Comparison of ENCODE assay signal across 24 cellular contexts in genomic region chr21:43957128-43957571, GRCh38. TPM values are rescaled to one million over a fixed set of nuclear protein-coding genes. Genes with fewer than 3 reads are reported as not detected.
DNase-seq lines count a peak whose midpoint lies in the region; ATAC-seq, FAIRE-seq and TF ChIP-seq lines count a peak whose summit lies in the region.
"Had no signal": no experiment of that assay in that cellular context is flagged by ENCODE, and none has a peak within 500 bp of the region (broad histone marks: within the 10 kb centered on the region; RNA-seq: fewer than 3 reads in every experiment).

No MANE protein-coding gene starts in this region.

- H3K4me3 Mint-ChIP-seq in neural crest cell = no peak overlapping the region
- H3K4me3 Mint-ChIP-seq: activated naive CD4-positive, alpha-beta T cell treated with anti-CD3 and anti-CD28 coated beads, Interleukin-2, amount 50 U/mL, for 24 hours; activated T-helper 17 cell treated with anti-CD3 and anti-CD28 coated beads, Interleukin-2, amount 50 U/mL, for 72 hours had no signal

- peaks cover 78% of the 10 kb centered on the region for H3K4me1 ChIP-seq in BLaER1
- H3K4me1 ChIP-seq: HAP-1, upper lobe of right lung had no signal

- peaks cover 6% of the 10 kb centered on the region for H3K4me1 Mint-ChIP-seq in neural crest cell
- H3K4me1 Mint-ChIP-seq: activated T-helper 17 cell treated with anti-CD3 and anti-CD28 coated beads, Interleukin-2, amount 50 U/mL, for 72 hours had no signal

- H3K4me2 ChIP-seq in BLaER1 = peak overlapping the region; percentile 95

- intact Hi-C loops in lower leg skin (cut with DNase I; ENCODE audit: low total_unique reads) = no loop called here

- peaks cover 4% of the 10 kb centered on the region for H3K36me3 Mint-ChIP-seq in neural crest cell (ENCODE audit: low read depth)

- no peaks in the 10 kb centered on the region for H3K27me3 Mint-ChIP-seq in neural crest cell (ENCODE audit: low read depth)
- H3K27me3 Mint-ChIP-seq: activated naive CD4-positive, alpha-beta T cell treated with anti-CD3 and anti-CD28 coated beads, Interleukin-2, amount 50 U/mL, for 24 hours; activated T-helper 17 cell treated with anti-CD3 and anti-CD28 coated beads, Interleukin-2, amount 50 U/mL, for 72 hours; IgD-negative memory B cell had no signal

- H3K27ac Mint-ChIP-seq in neural crest cell (ENCODE audit: unreplicated experiment) = peak overlapping the region; percentile 81

- 74 to 88% methylated on average over 11 to 14 of the region's 17 CpGs for WGBS in lower leg skin, 2 donors

- ATAC-seq in HG02884 (IDR thresholded peaks at IDR 0.05; ENCODE audit: unreplicated experiment) = no peak
- ATAC-seq: activated T-helper 17 cell treated with anti-CD3 and anti-CD28 coated beads, Interleukin-2, amount 50 U/mL, for 72 hours; upper lobe of right lung had no signal

- H3K27ac ChIP-seq in BLaER1 (no peak overlapping the region), VCaP (peak overlapping the region; percentile 27; the same call in 1 of the 2 replicates)
- H3K27ac ChIP-seq: Peyer's patch, upper lobe of right lung had no signal

- no peaks in the 10 kb centered on the region for H3K9me3 ChIP-seq in BLaER1
- H3K9me3 ChIP-seq: HAP-1, Peyer's patch, upper lobe of right lung had no signal

- peak; percentile 69 for FAIRE-seq in GM12892 (lab: Jason Lieb, UNC)
- no peak for FAIRE-seq in urothelium cell line (lab: Jason Lieb, UNC)
- FAIRE-seq: colon, kidney had no signal

- peaks cover 54% of the 10 kb centered on the region for H3K27me3 ChIP-seq in BLaER1
- H3K27me3 ChIP-seq: Peyer's patch, upper lobe of right lung had no signal

- peaks cover 30% of the 10 kb centered on the region for H3K36me3 ChIP-seq in BLaER1

- DNase-seq in GM12892 (ENCODE audit: insufficient read length) = no peak
- DNase-seq in neural crest cell (ENCODE audit: low read depth, low spot score) = no peak
- DNase-seq in urothelium cell line (ENCODE audit: low spot score) = no peak
- DNase-seq in lower leg skin (ENCODE audit: low spot score in 2 of 2) = no peak
- DNase-seq: activated CD4-positive, alpha-beta T cell treated with anti-CD3 and anti-CD28 coated beads, Interleukin-2, amount 50 U/mL, for 48 hours; activated CD8-positive, alpha-beta memory T cell treated with anti-CD3 and anti-CD28 coated beads, Interleukin-2, amount 50 U/mL, for 4 hours; effector CD4-positive, alpha-beta T cell; kidney; NCI-H1694 treated with DMSO at 0.1 percent for 48 hours; NCI-H526 treated with DMSO at 0.1 percent for 48 hours; Peyer's patch; SIG-M5; stimulated activated CD8-positive, alpha-beta memory T cell treated with anti-CD3 and anti-CD28 coated beads, Interleukin-4, amount 100 ng/mL, for 48 hours; SW 1271; T1000; upper lobe of right lung had no signal

- no peaks in the 10 kb centered on the region for H3K9me3 Mint-ChIP-seq in neural crest cell
- H3K9me3 Mint-ChIP-seq: activated naive CD4-positive, alpha-beta T cell treated with anti-CD3 and anti-CD28 coated beads, Interleukin-2, amount 50 U/mL, for 24 hours; activated T-helper 17 cell treated with anti-CD3 and anti-CD28 coated beads, Interleukin-2, amount 50 U/mL, for 72 hours; IgD-negative memory B cell had no signal

- H4K20me1 ChIP-seq in BLaER1 = peaks cover 96% of the 10 kb centered on the region

- TF ChIP-seq CTCF in VCaP (conservative IDR thresholded peaks at IDR 0.05) = no peak
- no peak for TF ChIP-seq CTCF in neural crest cell (conservative IDR thresholded peaks at IDR 0.05)
- TF ChIP-seq CTCF in lower leg skin (IDR thresholded peaks at IDR 0.05) = no peak

- H3K4me3 ChIP-seq in BLaER1 (peak overlapping the region; percentile 54; the same call in 1 of the 2 replicates), lower leg skin (ENCODE audit: low read depth, poor library complexity, severe bottlenecking) (no peak overlapping the region)
- H3K4me3 ChIP-seq: HAP-1, Peyer's patch, upper lobe of right lung had no signal

- TF ChIP-seq POLR2A in GM12892 (IDR thresholded peaks at IDR 0.05; ENCODE audit: low read depth, low read length) = no peak
- TF ChIP-seq POLR2A in lower leg skin (IDR thresholded peaks at IDR 0.05) = no peak

- no peak overlapping the region for H3K9ac ChIP-seq in BLaER1

RNA-seq across cellular contexts. Expression of gene TRAPPC10, which starts 55.0 kb away (rescaled TPM):
- polyA plus RNA-seq in GM12892 (2012; ENCODE audit: missing spikeins) = 24.6 TPM
- total RNA-seq in neural crest cell (35.1 and 36.7 TPM in 2 replicates), lower leg skin (10 to 100 TPM; 20.9 to 31.9 (median 31.2) TPM)
